In the genomic region with DNA sequence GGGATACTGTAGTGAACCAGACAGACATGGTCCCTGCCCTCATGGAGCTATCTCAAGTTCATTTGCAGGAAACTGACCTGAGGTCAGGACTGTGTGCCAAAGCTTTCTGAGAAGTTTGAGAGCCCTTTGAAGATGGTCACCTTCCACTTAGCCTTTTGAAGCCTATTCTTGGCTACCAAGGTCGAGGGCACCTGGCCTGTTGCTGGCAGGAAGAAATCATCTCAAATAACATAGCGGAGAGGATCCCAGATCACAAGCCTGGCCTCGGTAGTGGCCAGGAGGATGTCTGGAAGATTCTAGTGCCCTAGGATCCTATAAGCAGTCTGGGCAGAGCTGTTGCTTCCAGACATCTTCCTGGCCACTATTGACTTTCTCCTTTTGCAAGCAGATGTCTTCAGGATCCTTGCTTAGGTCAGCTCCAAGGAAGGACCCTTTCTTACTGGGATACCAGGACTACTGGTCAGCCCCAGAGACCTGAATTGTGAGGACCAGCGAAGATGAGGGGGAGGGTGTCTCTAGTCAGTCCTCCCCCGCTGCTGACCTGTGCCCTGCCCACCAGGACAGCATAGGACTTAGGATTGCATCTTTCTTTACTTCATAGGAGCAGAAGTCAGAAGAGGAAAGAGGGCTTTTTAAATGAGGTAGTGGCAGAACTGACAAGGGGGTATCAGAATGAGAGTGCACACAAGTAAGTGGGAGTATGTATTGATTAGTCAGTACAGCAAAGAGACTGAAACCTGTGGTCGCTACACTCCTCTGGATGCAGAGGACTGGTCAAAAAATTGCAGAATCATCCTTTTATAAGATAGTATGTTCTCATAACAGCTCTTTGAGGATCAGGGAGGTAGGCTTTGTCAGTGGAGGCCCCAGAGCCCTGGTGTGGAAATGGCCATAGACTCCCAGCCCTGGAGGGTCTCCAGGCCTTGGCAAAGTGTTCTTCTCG, we compare ENCODE assay signal across 10 cellular contexts.
DNase-seq lines count a peak whose midpoint lies in the region; ATAC-seq, FAIRE-seq and TF ChIP-seq lines count a peak whose summit lies in the region.
"Had no signal": no experiment of that assay in that cellular context is flagged by ENCODE, and none has a peak within 500 bp of the region (broad histone marks: within the 10 kb centered on the region; RNA-seq: fewer than 3 reads in every experiment).

No MANE protein-coding gene starts in this region.

- H3K9ac ChIP-seq in K562 (ENCODE audit: insufficient read depth in 1 of 2, low read depth in 2 of 2, low read length in 2 of 2), result peak overlapping the region; percentile 21 to 28; a peak in 2 of 4 replicates
- no peak overlapping the region for H3K9ac ChIP-seq in endodermal cell (ENCODE audit: extremely low read depth, low read length, poor library complexity, severe bottlenecking)

- H3K4me3 Mint-ChIP-seq in endodermal cell, result no peak overlapping the region

- H3K9me3 ChIP-seq in K562 (replicated peaks; ENCODE audit: control insufficient read depth, insufficient read depth, low read depth, low read length) (no peaks in the 10 kb centered on the region), endodermal cell (ENCODE audit: control insufficient read depth, low read length) (no peaks in the 10 kb centered on the region)
- H3K9me3 ChIP-seq: BE2C had no signal

- no TSS peak for BruUV-seq in K562 (replicated peaks; lab: Mats Ljungman, UMichigan)

- TF ChIP-seq CTCF in K562 (IDR thresholded peaks at IDR 0.05 in 2 of 3, conservative IDR thresholded peaks at IDR 0.05 in 1 of 3; ENCODE audit: insufficient read depth in 2 of 3, low read depth in 1 of 3, low read length in 3 of 3) (no peak), endodermal cell (conservative IDR thresholded peaks at IDR 0.05) (no peak)

- ATAC-seq in HG03280 (IDR thresholded peaks at IDR 0.05; ENCODE audit: unreplicated experiment) (peak; percentile 52), K562 (peak; percentile 88)

- peaks cover 5% of the 10 kb centered on the region; the same call in 1 of the 3 replicates for H3K79me2 ChIP-seq in K562 (ENCODE audit: control insufficient read depth, insufficient read depth, low read length)

- in situ Hi-C loops in K562 (cut with MboI), result no loop called here

- H3K27ac Mint-ChIP-seq in endodermal cell, result no peak overlapping the region

- H3K27ac ChIP-seq in K562 (ENCODE audit: extremely low read depth, low read depth, low read length) (peak overlapping the region; percentile 48), endodermal cell (ENCODE audit: low read depth, low read length) (no peak overlapping the region)

- H2AFZ ChIP-seq in K562 (ENCODE audit: low read depth, low read length), result 0 out of 2 replicates have a peak overlapping the region, but pooled peaks have one; percentile 22

- TF ChIP-seq RAD21 in K562 (CRISPR knock-in tag; conservative IDR thresholded peaks at IDR 0.05 in 1 of 2, IDR thresholded peaks at IDR 0.05 in 1 of 2), result no peak

- peaks cover 25% of the 10 kb centered on the region for H3K4me1 Mint-ChIP-seq in endodermal cell

- no peaks in the 10 kb centered on the region for H4K20me1 ChIP-seq in K562 (replicated peaks; ENCODE audit: control insufficient read depth, insufficient read depth, low read length)

- no peak for TF ChIP-seq POLR2A in K562 (conservative IDR thresholded peaks at IDR 0.05)

- H3K27me3 ChIP-seq in K562 (ENCODE audit: control insufficient read depth in 2 of 2, insufficient read depth in 2 of 2, low read length in 2 of 2) (no peaks in the 10 kb centered on the region), endodermal cell (ENCODE audit: control insufficient read depth, insufficient read depth, low read length, poor library complexity, severe bottlenecking) (no peaks in the 10 kb centered on the region)
- H3K27me3 ChIP-seq: BE2C had no signal

- H3K4me3 ChIP-seq in K562 (no peak overlapping the region), endodermal cell (ENCODE audit: low read length) (no peak overlapping the region)

- peak overlapping the region; percentile 21; the same call in 1 of the 2 replicates for H3K4me2 ChIP-seq in K562 (ENCODE audit: insufficient read depth, low read length)

- CTCF ChIA-PET in K562 (lab: Yijun Ruan, JAX; ENCODE audit: low intra/inter-chr PET ratio), result no interaction called here

- H3K9me3 Mint-ChIP-seq in endodermal cell, result no peaks in the 10 kb centered on the region

- H3K36me3 ChIP-seq in K562 (ENCODE audit: control insufficient read depth, insufficient read depth, low read length) (peaks cover 6% of the 10 kb centered on the region; the same call in 2 of the 3 replicates), endodermal cell (ENCODE audit: control insufficient read depth, insufficient read depth, low read length) (peaks cover 82% of the 10 kb centered on the region)

- no peaks in the 10 kb centered on the region for H3K27me3 Mint-ChIP-seq in endodermal cell (ENCODE audit: insufficient read depth)

- intact Hi-C loops in K562 (cut with micrococcal nuclease), result no loop called here

- 56% methylated on average over 7 of the region's 7 CpGs for WGBS in K562 (ENCODE audit: insufficient coverage, low coverage, missing lambda C conversion rate)
- 92 to 97% methylated on average over 6 to 7 of the region's 7 CpGs for WGBS in endodermal cell (ENCODE audit: insufficient coverage in 1 of 2, insufficient read length in 1 of 2), 2 experiments

- peaks cover 33% of the 10 kb centered on the region for H3K36me3 Mint-ChIP-seq in endodermal cell (ENCODE audit: low read depth)

- H3K4me1 ChIP-seq in K562 (replicated peaks in 1 of 2; ENCODE audit: control insufficient read depth in 2 of 2, insufficient read depth in 2 of 2, low read length in 2 of 2) (peaks cover 0 to 22% of the 10 kb centered on the region in 2 experiments; a peak in 4 of 5 replicates), endodermal cell (ENCODE audit: control insufficient read depth, insufficient read depth, low read length) (peaks cover 4% of the 10 kb centered on the region)

- peak; percentile 8 for DNase-seq in stimulated activated CD4-positive, alpha-beta T cell treated with anti-CD3 and anti-CD28 coated beads, Interleukin-1b, Interleukin-23, amount 100 ng/mL, for 48 hours
- DNase-seq in stimulated activated CD4-positive, alpha-beta T cell treated with anti-CD3 and anti-CD28 coated beads, Interleukin-4, amount 100 ng/mL, for 1 hour, result no peak
- peak; percentile 20 to 59 (median 38) for DNase-seq in K562 (ENCODE audit: extremely low read depth in 1 of 4, low spot score in 3 of 4)
- DNase-seq in NCI-H510A (lab: John Stamatoyannopoulos, UW), result no peak
- no peak for DNase-seq in urothelium cell line (ENCODE audit: low spot score)
- no peak for DNase-seq in endodermal cell
- DNase-seq in NCI-H2081 (lab: John Stamatoyannopoulos, UW), result no peak
- DNase-seq: BE2C, NCI-H2171 treated with DMSO at 0.1 percent for 48 hours had no signal

- H3K9me1 ChIP-seq in K562 (ENCODE audit: control insufficient read depth, insufficient read depth, low read length), result no peaks in the 10 kb centered on the region

- FAIRE-seq in K562 (lab: Jason Lieb, UNC) (peak; percentile 67), urothelium cell line (lab: Jason Lieb, UNC) (no peak)

- TF ChIP-seq EP300 in K562 (IDR thresholded peaks at IDR 0.05; ENCODE audit: low read length), result no peak

- POLR2A ChIA-PET in K562 (lab: Yijun Ruan, JAX), result interaction anchor here (0.6 to 1.3 kb wide), 5 partner anchors 13 to 278 kb away, joined by 3 to 5 read pairs (median 3); no protein-coding TSS in a partner anchor

TF ChIP-seq in K562, 482 proteins besides CTCF, POLR2A, EP300 and RAD21 (continues in another document):
- 0 out of 2 replicates have a peak, but pooled peaks have one; percentile 31 for TF ChIP-seq NBN (IDR thresholded peaks at IDR 0.05; ENCODE audit: low read depth)
- TF ChIP-seq ZNF696 (CRISPR knock-in tag; conservative IDR thresholded peaks at IDR 0.05), result no peak
- no peak for TF ChIP-seq PHF21A (IDR thresholded peaks at IDR 0.05; ENCODE audit: borderline replicate concordance, low read depth)
- TF ChIP-seq ZNF316 (IDR thresholded peaks at IDR 0.05), result peak; percentile 97
- peak in 1 of 2 experiments; percentile 30; a peak in 1 of 4 replicates for TF ChIP-seq KDM1A (IDR thresholded peaks at IDR 0.05)
- TF ChIP-seq DPF2 (IDR thresholded peaks at IDR 0.05), result peak; percentile 73
- TF ChIP-seq, protein P1, sequence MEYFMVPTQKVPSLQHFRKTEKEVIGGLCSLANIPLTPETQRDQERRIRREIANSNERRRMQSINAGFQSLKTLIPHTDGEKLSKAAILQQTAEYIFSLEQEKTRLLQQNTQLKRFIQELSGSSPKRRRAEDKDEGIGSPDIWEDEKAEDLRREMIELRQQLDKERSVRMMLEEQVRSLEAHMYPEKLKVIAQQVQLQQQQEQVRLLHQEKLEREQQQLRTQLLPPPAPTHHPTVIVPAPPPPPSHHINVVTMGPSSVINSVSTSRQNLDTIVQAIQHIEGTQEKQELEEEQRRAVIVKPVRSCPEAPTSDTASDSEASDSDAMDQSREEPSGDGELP (CRISPR knock-in tag; IDR thresholded peaks at IDR 0.05; ENCODE audit: borderline replicate concordance), result 0 out of 2 replicates have a peak, but pooled peaks have one; percentile 14
- 0 out of 2 replicates have a peak, but pooled peaks have one; percentile 6 for TF ChIP-seq JUND (IDR thresholded peaks at IDR 0.05; ENCODE audit: borderline replicate concordance, low read depth, low read length)
- TF ChIP-seq JUND (tag; IDR thresholded peaks at IDR 0.05; ENCODE audit: borderline replicate concordance, low read depth, low read length), result no peak
- peak; percentile 97 for TF ChIP-seq C11orf30 (IDR thresholded peaks at IDR 0.05; ENCODE audit: low read depth)
- peak; percentile 36; the same call in 1 of the 2 replicates for TF ChIP-seq CTBP1 (IDR thresholded peaks at IDR 0.05; ENCODE audit: borderline replicate concordance)
- peak; percentile 69 for TF ChIP-seq EGR1 (conservative IDR thresholded peaks at IDR 0.05)
- peak; percentile 21 for TF ChIP-seq ARID1B (IDR thresholded peaks at IDR 0.05)

Comparison
In these comparisons a context has a peak if more than half of its experiments do, and no peak if none do; other contexts are left out.
1. DNase-seq: peak in stimulated activated CD4-positive, alpha-beta T cell treated with anti-CD3 and anti-CD28 coated beads, Interleukin-1b, Interleukin-23, amount 100 ng/mL, for 48 hours (single experiment) and K562 (4 of 4); none in stimulated activated CD4-positive, alpha-beta T cell treated with anti-CD3 and anti-CD28 coated beads, Interleukin-4, amount 100 ng/mL, for 1 hour (single experiment), NCI-H510A (single experiment), urothelium cell line (single experiment), endodermal cell (single experiment) and NCI-H2081 (0 of 2).